ENCODE assay signal across 31 cellular contexts in genomic region chr15:88014492-88014891, GRCh38.
"Had no signal": no experiment of that assay in that cellular context is flagged by ENCODE, and none has a peak within 500 bp of the region (broad histone marks: within the 10 kb centered on the region; RNA-seq: fewer than 3 reads in every experiment).

No MANE protein-coding gene starts in this region.

- ATAC-seq: activated CD4-positive, CD25-positive, alpha-beta regulatory T cell treated with anti-CD3 and anti-CD28 coated beads, Interleukin-2, amount 50 U/mL, for 24 hours; activated CD8-positive, alpha-beta T cell treated with anti-CD3 and anti-CD28 coated beads for 36 hours; activated T-cell treated with anti-CD3 and anti-CD28 coated beads, Interleukin-2, amount 50 U/mL, for 4 hours; activated T-helper 17 cell treated with anti-CD3 and anti-CD28 coated beads, Interleukin-2, amount 50 U/mL, for 72 hours; body of pancreas; esophagus mucosa; T-cell had no signal

- H3K36me3 Mint-ChIP-seq: activated naive CD8-positive, alpha-beta T cell; T-cell had no signal

- H3K4me3 Mint-ChIP-seq: activated B cell treated with CpG ODN at 0.5 μM for 24 hours; activated CD8-positive, alpha-beta T cell treated with anti-CD3 and anti-CD28 coated beads for 36 hours; activated naive CD8-positive, alpha-beta T cell; activated T-cell treated with anti-CD3 and anti-CD28 coated beads, Interleukin-2, amount 50 U/mL, for 4 hours; activated T-helper 17 cell treated with anti-CD3 and anti-CD28 coated beads, Interleukin-2, amount 50 U/mL, for 72 hours; dendritic cell treated with granulocyte-macrophage colony-stimulating factor and Interleukin-4, amounts not matched to agents 40 ng/mL and 50 ng/mL, for 4 days; endodermal cell; T-cell; T-helper 1 cell treated with Interleukin-12 subunit alpha and Interleukin-12 subunit beta and Interleukin-4 antibody, amounts not matched to agents 30 μg/mL and 1 μg/mL, for 36 hours; T-helper 2 cell treated with Interferon-gamma antibody and Interleukin-4, amounts not matched to agents 5 μg/mL and 100 μg/mL, for 36 hours had no signal

- DNase-seq: activated B cell treated with CpG ODN at 0.5 μM for 24 hours; activated CD4-positive, alpha-beta T cell treated with anti-CD3 and anti-CD28 coated beads for 48 hours; activated CD4-positive, alpha-beta T cell treated with anti-CD3 and anti-CD28 coated beads, Interleukin-2, amount 50 U/mL, for 1 hour; activated CD4-positive, alpha-beta T cell treated with anti-CD3 and anti-CD28 coated beads, Interleukin-2, amount 50 U/mL, for 48 hours; activated CD8-positive, alpha-beta memory T cell treated with anti-CD3 and anti-CD28 coated beads for 24 hours; activated CD8-positive, alpha-beta T cell treated with anti-CD3 and anti-CD28 coated beads for 36 hours; activated effector memory CD4-positive, alpha-beta T cell treated with Interleukin-2 at 50 U/mL for 16 hours; activated gamma-delta T cell treated with Interleukin-2 at 50 U/mL for 16 hours; activated naive CD4-positive, alpha-beta T cell treated with anti-CD3 and anti-CD28 coated beads, Interleukin-2, amount 50 U/mL, for 16 hours; activated naive CD4-positive, alpha-beta T cell treated with Interleukin-2 at 50 U/mL for 16 hours; activated T-cell treated with anti-CD3 and anti-CD28 coated beads, Interleukin-2, amount 50 U/mL, for 4 hours; amniotic stem cell; body of pancreas; cerebellar nuclear complex; dorsolateral prefrontal cortex; effector memory CD4-positive, alpha-beta T cell; foreskin fibroblast; SW 1271; T-cell; T1000 had no signal

- H3K4me1 Mint-ChIP-seq: activated B cell treated with CpG ODN at 0.5 μM for 24 hours; activated T-helper 17 cell treated with anti-CD3 and anti-CD28 coated beads, Interleukin-2, amount 50 U/mL, for 72 hours; T-cell had no signal

- H3K27me3 Mint-ChIP-seq: activated B cell treated with CpG ODN at 0.5 μM for 24 hours; activated CD8-positive, alpha-beta T cell treated with anti-CD3 and anti-CD28 coated beads for 36 hours had no signal

- H3K27me3 ChIP-seq: body of pancreas, breast epithelium, colonic mucosa, dorsolateral prefrontal cortex had no signal

- H3K9me3 ChIP-seq: body of pancreas, breast epithelium, colonic mucosa had no signal

- H3K4me1 ChIP-seq: body of pancreas, breast epithelium, colonic mucosa had no signal

- H3K27ac ChIP-seq: body of pancreas, breast epithelium, colonic mucosa, WERI-Rb-1 had no signal

- H3K4me3 ChIP-seq: body of pancreas, breast epithelium, colonic mucosa had no signal

- H3K36me3 ChIP-seq: breast epithelium, colonic mucosa, WERI-Rb-1 had no signal

- H3K27ac Mint-ChIP-seq: activated B cell treated with CpG ODN at 0.5 μM for 24 hours; activated CD8-positive, alpha-beta T cell treated with anti-CD3 and anti-CD28 coated beads for 36 hours; activated naive CD8-positive, alpha-beta T cell; activated T-helper 17 cell treated with anti-CD3 and anti-CD28 coated beads, Interleukin-2, amount 50 U/mL, for 72 hours; dendritic cell treated with granulocyte-macrophage colony-stimulating factor and Interleukin-4, amounts not matched to agents 40 ng/mL and 50 ng/mL, for 4 days; endodermal cell; T-cell; T-helper 1 cell treated with Interleukin-12 subunit alpha and Interleukin-12 subunit beta and Interleukin-4 antibody, amounts not matched to agents 30 μg/mL and 1 μg/mL, for 36 hours; T-helper 2 cell treated with Interferon-gamma antibody and Interleukin-4, amounts not matched to agents 5 μg/mL and 100 μg/mL, for 36 hours had no signal
